4 cellular contexts compared by ENCODE assay signal in the genomic region with DNA sequence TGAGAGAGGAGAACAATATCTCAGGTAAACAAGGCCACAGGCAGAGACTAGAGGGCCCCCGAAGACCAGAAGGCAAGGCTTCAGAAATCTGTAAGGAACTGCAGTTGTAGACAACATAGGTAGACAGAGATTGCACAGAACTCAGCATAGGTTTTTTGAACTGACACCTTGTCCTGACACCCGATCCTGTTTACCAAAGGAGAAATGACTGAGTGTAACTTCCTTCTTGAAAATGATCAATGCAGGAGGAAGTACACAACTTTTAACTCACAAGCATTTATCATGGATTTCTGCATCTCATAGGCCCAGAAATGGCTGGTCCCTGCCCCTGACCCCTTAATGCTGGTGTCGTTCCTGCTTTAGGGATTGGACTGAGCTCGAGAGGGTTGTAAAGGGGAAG. TPM values are rescaled to one million over a fixed set of nuclear protein-coding genes. Genes with fewer than 3 reads are reported as not detected.
"Had no signal": no experiment of that assay in that cellular context is flagged by ENCODE, and none has a peak within 500 bp of the region (broad histone marks: within the 10 kb centered on the region; RNA-seq: fewer than 3 reads in every experiment).

No MANE protein-coding gene starts in this region.

RNA-seq across cellular contexts. Expression of a gene that starts 0.9 kb away (rescaled TPM):
- total RNA-seq: H7, HT1080, IMR-90, K562 had no signal
- polyA plus RNA-seq: IMR-90, K562 had no signal
